ENCODE assay signal across 1 cellular context in the genomic region with DNA sequence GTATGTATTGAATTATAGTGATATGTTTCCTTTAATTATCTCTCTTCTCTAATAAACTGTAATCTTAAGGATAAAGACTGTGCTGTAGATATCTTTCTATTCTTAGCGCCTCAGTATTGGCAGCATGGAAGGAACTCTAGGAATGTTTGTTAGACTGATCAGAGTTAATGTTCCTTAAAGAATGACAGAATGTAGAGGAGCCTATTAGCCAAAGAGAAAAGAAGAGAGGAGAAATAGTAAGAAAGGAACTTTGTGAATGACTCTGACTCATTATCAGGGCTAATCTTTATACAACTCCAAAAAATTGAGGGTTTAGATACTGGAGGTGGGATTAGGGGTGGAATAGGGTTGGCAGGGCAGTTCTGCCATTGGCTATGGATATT.
TF ChIP-seq lines count a peak whose summit lies in the region.

No MANE protein-coding gene starts in this region.

TF ChIP-seq in WTC11, 78 proteins besides CTCF, POLR2A, EP300 and RAD21 (continued from another document):
- TF ChIP-seq, protein P1, sequence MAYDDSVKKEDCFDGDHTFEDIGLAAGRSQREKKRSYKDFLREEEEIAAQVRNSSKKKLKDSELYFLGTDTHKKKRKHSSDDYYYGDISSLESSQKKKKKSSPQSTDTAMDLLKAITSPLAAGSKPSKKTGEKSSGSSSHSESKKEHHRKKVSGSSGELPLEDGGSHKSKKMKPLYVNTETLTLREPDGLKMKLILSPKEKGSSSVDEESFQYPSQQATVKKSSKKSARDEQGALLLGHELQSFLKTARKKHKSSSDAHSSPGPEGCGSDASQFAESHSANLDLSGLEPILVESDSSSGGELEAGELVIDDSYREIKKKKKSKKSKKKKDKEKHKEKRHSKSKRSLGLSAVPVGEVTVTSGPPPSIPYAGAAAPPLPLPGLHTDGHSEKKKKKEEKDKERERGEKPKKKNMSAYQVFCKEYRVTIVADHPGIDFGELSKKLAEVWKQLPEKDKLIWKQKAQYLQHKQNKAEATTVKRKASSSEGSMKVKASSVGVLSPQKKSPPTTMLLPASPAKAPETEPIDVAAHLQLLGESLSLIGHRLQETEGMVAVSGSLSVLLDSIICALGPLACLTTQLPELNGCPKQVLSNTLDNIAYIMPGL (CRISPR knock-in tag; IDR thresholded peaks at IDR 0.05) = no peak
- TF ChIP-seq ATF1 (CRISPR knock-in tag; IDR thresholded peaks at IDR 0.05) (no peak), TEAD4 (CRISPR knock-in tag; IDR thresholded peaks at IDR 0.05) (no peak)
- TF ChIP-seq, protein P2, sequence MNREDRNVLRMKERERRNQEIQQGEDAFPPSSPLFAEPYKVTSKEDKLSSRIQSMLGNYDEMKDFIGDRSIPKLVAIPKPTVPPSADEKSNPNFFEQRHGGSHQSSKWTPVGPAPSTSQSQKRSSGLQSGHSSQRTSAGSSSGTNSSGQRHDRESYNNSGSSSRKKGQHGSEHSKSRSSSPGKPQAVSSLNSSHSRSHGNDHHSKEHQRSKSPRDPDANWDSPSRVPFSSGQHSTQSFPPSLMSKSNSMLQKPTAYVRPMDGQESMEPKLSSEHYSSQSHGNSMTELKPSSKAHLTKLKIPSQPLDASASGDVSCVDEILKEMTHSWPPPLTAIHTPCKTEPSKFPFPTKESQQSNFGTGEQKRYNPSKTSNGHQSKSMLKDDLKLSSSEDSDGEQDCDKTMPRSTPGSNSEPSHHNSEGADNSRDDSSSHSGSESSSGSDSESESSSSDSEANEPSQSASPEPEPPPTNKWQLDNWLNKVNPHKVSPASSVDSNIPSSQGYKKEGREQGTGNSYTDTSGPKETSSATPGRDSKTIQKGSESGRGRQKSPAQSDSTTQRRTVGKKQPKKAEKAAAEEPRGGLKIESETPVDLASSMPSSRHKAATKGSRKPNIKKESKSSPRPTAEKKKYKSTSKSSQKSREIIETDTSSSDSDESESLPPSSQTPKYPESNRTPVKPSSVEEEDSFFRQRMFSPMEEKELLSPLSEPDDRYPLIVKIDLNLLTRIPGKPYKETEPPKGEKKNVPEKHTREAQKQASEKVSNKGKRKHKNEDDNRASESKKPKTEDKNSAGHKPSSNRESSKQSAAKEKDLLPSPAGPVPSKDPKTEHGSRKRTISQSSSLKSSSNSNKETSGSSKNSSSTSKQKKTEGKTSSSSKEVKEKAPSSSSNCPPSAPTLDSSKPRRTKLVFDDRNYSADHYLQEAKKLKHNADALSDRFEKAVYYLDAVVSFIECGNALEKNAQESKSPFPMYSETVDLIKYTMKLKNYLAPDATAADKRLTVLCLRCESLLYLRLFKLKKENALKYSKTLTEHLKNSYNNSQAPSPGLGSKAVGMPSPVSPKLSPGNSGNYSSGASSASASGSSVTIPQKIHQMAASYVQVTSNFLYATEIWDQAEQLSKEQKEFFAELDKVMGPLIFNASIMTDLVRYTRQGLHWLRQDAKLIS (CRISPR knock-in tag; IDR thresholded peaks at IDR 0.05; ENCODE audit: borderline replicate concordance) = no peak
- TF ChIP-seq, protein P3, sequence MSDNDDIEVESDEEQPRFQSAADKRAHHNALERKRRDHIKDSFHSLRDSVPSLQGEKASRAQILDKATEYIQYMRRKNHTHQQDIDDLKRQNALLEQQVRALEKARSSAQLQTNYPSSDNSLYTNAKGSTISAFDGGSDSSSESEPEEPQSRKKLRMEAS (CRISPR knock-in tag; IDR thresholded peaks at IDR 0.05) = no peak
- TF ChIP-seq, protein P4, sequence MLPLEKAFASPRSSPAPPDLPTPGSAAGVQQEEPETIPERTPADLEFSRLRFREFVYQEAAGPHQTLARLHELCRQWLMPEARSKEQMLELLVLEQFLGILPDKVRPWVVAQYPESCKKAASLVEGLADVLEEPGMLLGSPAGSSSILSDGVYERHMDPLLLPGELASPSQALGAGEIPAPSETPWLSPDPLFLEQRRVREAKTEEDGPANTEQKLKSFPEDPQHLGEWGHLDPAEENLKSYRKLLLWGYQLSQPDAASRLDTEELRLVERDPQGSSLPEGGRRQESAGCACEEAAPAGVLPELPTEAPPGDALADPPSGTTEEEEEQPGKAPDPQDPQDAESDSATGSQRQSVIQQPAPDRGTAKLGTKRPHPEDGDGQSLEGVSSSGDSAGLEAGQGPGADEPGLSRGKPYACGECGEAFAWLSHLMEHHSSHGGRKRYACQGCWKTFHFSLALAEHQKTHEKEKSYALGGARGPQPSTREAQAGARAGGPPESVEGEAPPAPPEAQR (CRISPR knock-in tag; IDR thresholded peaks at IDR 0.05) = no peak
- TF ChIP-seq, protein P5, sequence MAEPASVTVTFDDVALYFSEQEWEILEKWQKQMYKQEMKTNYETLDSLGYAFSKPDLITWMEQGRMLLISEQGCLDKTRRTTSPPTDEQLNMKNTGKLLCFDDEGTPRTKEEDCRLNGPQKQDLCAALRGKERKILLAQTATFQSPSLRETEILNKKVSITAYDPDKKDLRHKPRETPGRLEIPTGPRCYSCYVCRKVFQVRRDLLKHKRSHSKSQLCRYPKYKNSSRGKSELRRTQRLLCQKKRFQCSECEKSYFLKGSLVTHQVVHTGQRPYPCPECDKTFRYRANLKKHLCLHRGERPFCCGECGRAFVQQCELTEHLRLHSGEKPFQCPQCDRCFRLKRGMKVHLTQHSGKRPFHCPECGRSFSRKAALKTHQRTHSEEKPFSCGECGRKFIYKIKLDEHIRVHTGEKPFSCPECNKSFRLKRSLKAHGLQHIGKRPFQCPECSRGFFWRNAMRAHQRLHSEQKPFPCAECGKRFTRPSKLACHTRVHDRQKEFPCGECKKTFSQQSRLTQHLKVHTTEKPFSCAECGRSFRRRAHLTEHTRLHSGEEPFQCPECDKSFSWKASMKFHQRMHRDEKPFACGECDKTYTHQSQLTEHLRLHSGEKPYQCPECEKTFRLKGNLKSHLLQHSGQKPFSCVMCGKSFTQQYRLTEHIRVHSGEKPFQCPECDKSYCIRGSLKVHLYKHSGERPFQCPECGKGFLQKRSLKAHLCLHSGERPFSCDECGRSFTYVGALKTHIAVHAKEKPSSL (CRISPR knock-in tag; conservative IDR thresholded peaks at IDR 0.05) = no peak
